24 cellular contexts compared by ENCODE assay signal in genomic region chr20:5160882-5161281, GRCh38. TPM values are rescaled to one million over a fixed set of nuclear protein-coding genes. Genes with fewer than 3 reads are reported as not detected.
A peak's percentile ranks its signal among the peaks of the same experiment; 100 is the strongest.
DNase-seq lines count a peak whose midpoint lies in the region; ATAC-seq, FAIRE-seq and TF ChIP-seq lines count a peak whose summit lies in the region.
"Had no signal": no experiment of that assay in that cellular context is flagged by ENCODE, and none has a peak within 500 bp of the region (broad histone marks: within the 10 kb centered on the region; RNA-seq: fewer than 3 reads in every experiment).

No MANE protein-coding gene starts in this region.

- H3K27ac ChIP-seq in A549 (peak overlapping the region; percentile 28 to 32; a peak in 5 of 6 replicates), OCI-LY3 (ENCODE audit: low read length) (no peak overlapping the region), K562 (ENCODE audit: extremely low read depth, low read depth, low read length) (no peak overlapping the region)
- H3K27ac ChIP-seq: ascending aorta, Peyer's patch, sigmoid colon, stomach, tibial artery, WERI-Rb-1 had no signal

- H3K27me3 ChIP-seq in OCI-LY3 (ENCODE audit: low read depth, low read length) (no peaks in the 10 kb centered on the region), K562 (ENCODE audit: control insufficient read depth in 2 of 2, insufficient read depth in 2 of 2, low read length in 2 of 2) (no peaks in the 10 kb centered on the region)
- H3K27me3 ChIP-seq: ascending aorta, Peyer's patch, sigmoid colon, stomach, tibial artery had no signal

- H4K20me1 ChIP-seq in OCI-LY3 (ENCODE audit: insufficient read depth, low read length) (peaks cover 41% of the 10 kb centered on the region), K562 (replicated peaks; ENCODE audit: control insufficient read depth, insufficient read depth, low read length) (peaks cover 8% of the 10 kb centered on the region; the same call in 1 of the 2 replicates)

- H3K9me1 ChIP-seq in K562 (ENCODE audit: control insufficient read depth, insufficient read depth, low read length), result no peaks in the 10 kb centered on the region

- peaks cover 72% of the 10 kb centered on the region for H3K79me2 ChIP-seq in OCI-LY3 (ENCODE audit: low read length)
- H3K79me2 ChIP-seq in K562 (ENCODE audit: control insufficient read depth, insufficient read depth, low read length), result peaks cover 14% of the 10 kb centered on the region

- intact Hi-C loops in K562 (cut with micrococcal nuclease), result no loop called here

- H3K36me3 Mint-ChIP-seq in activated CD4-positive, alpha-beta memory T cell treated with anti-CD3 and anti-CD28 coated beads, Interleukin-2, amount 10 ng/mL, durations not matched to agents 7 days and 5 days (ENCODE audit: low read depth), result peaks cover 14% of the 10 kb centered on the region

- H3K4me1 ChIP-seq in A549 (peaks cover 19% of the 10 kb centered on the region), OCI-LY3 (ENCODE audit: low read length) (peaks cover 41% of the 10 kb centered on the region), K562 (replicated peaks in 1 of 2; ENCODE audit: control insufficient read depth in 2 of 2, insufficient read depth in 2 of 2, low read length in 2 of 2) (no peaks in the 10 kb centered on the region; a peak in 3 of 5 replicates)

- H3K4me2 ChIP-seq in A549, result peak overlapping the region; percentile 8; the same call in 1 of the 3 replicates
- peak overlapping the region; percentile 10; the same call in 1 of the 2 replicates for H3K4me2 ChIP-seq in OCI-LY3 (ENCODE audit: low read length)
- H3K4me2 ChIP-seq in K562 (ENCODE audit: insufficient read depth, low read length), result no peak overlapping the region

- ATAC-seq in A549, result no peak
- ATAC-seq in K562, result no peak
- ATAC-seq in GM19035 (IDR thresholded peaks at IDR 0.05; ENCODE audit: unreplicated experiment), result no peak
- ATAC-seq in GM21528 (IDR thresholded peaks at IDR 0.05; ENCODE audit: low FRiP score, unreplicated experiment), result no peak
- ATAC-seq in GM19463 (IDR thresholded peaks at IDR 0.05; ENCODE audit: unreplicated experiment), result no peak

- peaks cover 25% of the 10 kb centered on the region for H3K4me1 Mint-ChIP-seq in activated CD4-positive, alpha-beta memory T cell treated with anti-CD3 and anti-CD28 coated beads, Interleukin-2, amount 10 ng/mL, durations not matched to agents 7 days and 5 days

- TF ChIP-seq RAD21 in A549 (conservative IDR thresholded peaks at IDR 0.05 in 1 of 2, IDR thresholded peaks at IDR 0.05 in 1 of 2), result no peak
- TF ChIP-seq RAD21 in K562 (CRISPR knock-in tag; conservative IDR thresholded peaks at IDR 0.05 in 1 of 2, IDR thresholded peaks at IDR 0.05 in 1 of 2), result no peak

- H3K4me3 ChIP-seq in A549 (no peak overlapping the region), OCI-LY3 (ENCODE audit: low read length) (no peak overlapping the region), K562 (no peak overlapping the region)
- H3K4me3 ChIP-seq: ascending aorta, lung, Peyer's patch, sigmoid colon, stomach, tibial artery had no signal

- BruUV-seq in K562 (replicated peaks; lab: Mats Ljungman, UMichigan), result no TSS peak

- H2AFZ ChIP-seq in OCI-LY3 (ENCODE audit: low read depth, low read length), result no peak overlapping the region
- no peak overlapping the region for H2AFZ ChIP-seq in K562 (ENCODE audit: low read depth, low read length)

- H3K9me3 ChIP-seq in A549 (no peaks in the 10 kb centered on the region), OCI-LY3 (ENCODE audit: insufficient read depth, low read length) (peaks cover 13% of the 10 kb centered on the region; the same call in 1 of the 2 replicates), K562 (replicated peaks; ENCODE audit: control insufficient read depth, insufficient read depth, low read depth, low read length) (no peaks in the 10 kb centered on the region)
- H3K9me3 ChIP-seq: ascending aorta, Peyer's patch, sigmoid colon, stomach, tibial artery had no signal

- in situ Hi-C loops in K562 (cut with MboI), result no loop called here

- TF ChIP-seq POLR2A in A549 (IDR thresholded peaks at IDR 0.05; ENCODE audit: low read length), result no peak
- no peak for TF ChIP-seq POLR2A in K562 (conservative IDR thresholded peaks at IDR 0.05)

- POLR2A ChIA-PET in A549 (lab: Yijun Ruan, JAX) (no interaction called here), K562 (lab: Yijun Ruan, JAX) (no interaction called here)
- POLR2A ChIA-PET in activated CD4-positive, alpha-beta memory T cell treated with anti-CD3 and anti-CD28 coated beads, Interleukin-2, amount 10 ng/mL, durations not matched to agents 7 days and 5 days (lab: Charles Lee), result no interaction called here

- peaks cover 17% of the 10 kb centered on the region for H3K36me3 ChIP-seq in OCI-LY3 (replicated peaks; ENCODE audit: low read depth, low read length)
- no peaks in the 10 kb centered on the region for H3K36me3 ChIP-seq in K562 (ENCODE audit: control insufficient read depth, insufficient read depth, low read length)
- H3K36me3 ChIP-seq: ascending aorta, Peyer's patch, sigmoid colon, stomach, tibial artery, WERI-Rb-1 had no signal

- H3K27ac Mint-ChIP-seq in activated CD4-positive, alpha-beta memory T cell treated with anti-CD3 and anti-CD28 coated beads, Interleukin-2, amount 10 ng/mL, durations not matched to agents 7 days and 5 days, result no peak overlapping the region
- H3K27ac Mint-ChIP-seq: activated T-helper 1 cell treated with anti-CD3 and anti-CD28 coated beads, Interleukin-12 subunit alpha, Interleukin-12 subunit beta, Interleukin-2, Interleukin-4 antibody, amounts not matched to agents 30 ng/mL and 10 ng/mL and 1 ng/mL, durations not matched to agents 14 hours and 24 hours and 36 hours; CD4-positive, alpha-beta T cell; nephron progenitor cell had no signal

- no peaks in the 10 kb centered on the region for H3K27me3 Mint-ChIP-seq in activated CD4-positive, alpha-beta memory T cell treated with anti-CD3 and anti-CD28 coated beads, Interleukin-2, amount 10 ng/mL, durations not matched to agents 7 days and 5 days
- H3K27me3 Mint-ChIP-seq: CD4-positive, alpha-beta T cell had no signal

- DNase-seq in A549 (ENCODE audit: low read depth in 1 of 2, low spot score in 1 of 2), result no peak
- peak; percentile 9 for DNase-seq in EH (ENCODE audit: low read depth)
- no peak for DNase-seq in K562 (ENCODE audit: extremely low read depth in 1 of 4, low spot score in 3 of 4)
- DNase-seq in activated CD4-positive, alpha-beta memory T cell treated with anti-CD3 and anti-CD28 coated beads, Interleukin-2, amount 10 ng/mL, durations not matched to agents 7 days and 5 days, result no peak
- DNase-seq: activated naive CD4-positive, alpha-beta T cell treated with anti-CD3 and anti-CD28 coated beads, Interleukin-2, amount 50 U/mL, for 16 hours; CD4-positive, alpha-beta T cell; dermis blood vessel endothelial cell; NCI-H82; nephron progenitor cell; Peyer's patch; sigmoid colon; stomach; T-helper 2 cell; tibial artery; WERI-Rb-1 had no signal

- CTCF ChIA-PET in A549 (lab: Yijun Ruan, JAX), result interaction anchor here (0.8 to 1.7 kb wide), 4 partner anchors 9 to 44 kb away, joined by 3 to 4 read pairs (median 3); partner anchors contain the start of gene CDS2
- CTCF ChIA-PET in K562 (lab: Yijun Ruan, JAX; ENCODE audit: low intra/inter-chr PET ratio), result no interaction called here
- CTCF ChIA-PET in activated CD4-positive, alpha-beta memory T cell treated with anti-CD3 and anti-CD28 coated beads, Interleukin-2, amount 10 ng/mL, durations not matched to agents 7 days and 5 days (lab: Charles Lee), result no interaction called here

- no peak overlapping the region for H3K4me3 Mint-ChIP-seq in activated CD4-positive, alpha-beta memory T cell treated with anti-CD3 and anti-CD28 coated beads, Interleukin-2, amount 10 ng/mL, durations not matched to agents 7 days and 5 days
- H3K4me3 Mint-ChIP-seq: activated T-helper 1 cell treated with anti-CD3 and anti-CD28 coated beads, Interleukin-12 subunit alpha, Interleukin-12 subunit beta, Interleukin-2, Interleukin-4 antibody, amounts not matched to agents 30 ng/mL and 10 ng/mL and 1 ng/mL, durations not matched to agents 14 hours and 24 hours and 36 hours; CD4-positive, alpha-beta T cell; nephron progenitor cell had no signal

- H3K9ac ChIP-seq in OCI-LY3 (ENCODE audit: low read length) (no peak overlapping the region), K562 (ENCODE audit: insufficient read depth in 1 of 2, low read depth in 2 of 2, low read length in 2 of 2) (no peak overlapping the region)

- TF ChIP-seq CTCF in A549 (IDR thresholded peaks at IDR 0.05) (no peak), OCI-LY3 (IDR thresholded peaks at IDR 0.05; ENCODE audit: low read depth, low read length) (no peak), K562 (IDR thresholded peaks at IDR 0.05 in 2 of 3, conservative IDR thresholded peaks at IDR 0.05 in 1 of 3; ENCODE audit: insufficient read depth in 2 of 3, low read depth in 1 of 3, low read length in 3 of 3) (no peak)

- no peak for TF ChIP-seq EP300 in A549 (IDR thresholded peaks at IDR 0.05)
- TF ChIP-seq EP300 in K562 (IDR thresholded peaks at IDR 0.05; ENCODE audit: low read length), result no peak

- FAIRE-seq in A549 (lab: Jason Lieb, UNC) (peak; percentile 84), K562 (lab: Jason Lieb, UNC) (no peak)
- FAIRE-seq: endometrium, keratinocyte had no signal

- H3K9me3 Mint-ChIP-seq in activated CD4-positive, alpha-beta memory T cell treated with anti-CD3 and anti-CD28 coated beads, Interleukin-2, amount 10 ng/mL, durations not matched to agents 7 days and 5 days, result no peaks in the 10 kb centered on the region
- H3K9me3 Mint-ChIP-seq: activated T-helper 1 cell treated with anti-CD3 and anti-CD28 coated beads, Interleukin-12 subunit alpha, Interleukin-12 subunit beta, Interleukin-2, Interleukin-4 antibody, amounts not matched to agents 30 ng/mL and 10 ng/mL and 1 ng/mL, durations not matched to agents 14 hours and 24 hours and 36 hours; CD4-positive, alpha-beta T cell; nephron progenitor cell had no signal

RNA-seq across cellular contexts. Expression of gene CDS2, which starts 34.1 kb away (rescaled TPM):
- polyA plus RNA-seq in A549 (2011; rRNA removed), result 106 and 128 TPM in 2 replicates
- 26.2 and 34.1 TPM in 2 replicates for polyA plus RNA-seq in A549 (2012; cell fraction: cytosol; rRNA removed)
- polyA plus RNA-seq in A549 (2012; cell fraction: nucleus; rRNA removed), result 13.9 and 27.4 TPM in 2 replicates
- 34.0 to 44.0 TPM (median 37.4 TPM) in 3 replicates for polyA plus RNA-seq in A549 (2017; fragmentation: RNase III; extraction: RNeasy Plus Mini Kit Qiagen cat#74134 plus additional on column Dnase treatment)
- 100 TPM in 2 replicates for polyA minus RNA-seq in A549 (2011; rRNA and poly(A)+ RNA removed)
- total RNA-seq in K562 (2011; cell fraction: chromatin; rRNA removed; ENCODE audit: low replicate concordance), result 41.3 and 44.5 TPM in 2 replicates
- total RNA-seq in K562 (2011; cell fraction: nucleolus; rRNA removed), result 19.3 and 21.8 TPM in 2 replicates
- 30.9 and 45.0 TPM in 2 replicates for total RNA-seq in K562 (2011; cell fraction: nucleoplasm; rRNA removed)
- total RNA-seq in K562 (2014; rRNA removed), result 6.2 and 6.4 TPM in 2 replicates
- 13.6 and 15.5 TPM in 2 replicates for total RNA-seq in K562 (2014; rRNA removed; fragmentation: Illumina TruSeq; extraction: Trizol)
- 10.5 TPM in 2 replicates for total RNA-seq in K562 (2015; rRNA removed; fragmentation: Illumina TruSeq; extraction: Trizol)
- total RNA-seq in K562 (2021), result 20.3 and 21.8 TPM in 2 replicates
- polyA plus RNA-seq in K562 (2011; rRNA removed), result 46.4 and 57.7 TPM in 2 replicates
- polyA plus RNA-seq in K562 (2011; cell fraction: cytosol; rRNA removed), result 16.8 and 46.9 TPM in 2 replicates
- 36.9 and 101 TPM in 2 replicates for polyA plus RNA-seq in K562 (2011; cell fraction: nucleus; rRNA removed)
- polyA plus RNA-seq in K562 (2012), result 7.8 and 9.2 TPM in 2 replicates
- 15.5 and 19.0 TPM in 2 replicates for polyA plus RNA-seq in K562 (2014; fragmentation: Illumina TruSeq; extraction: Trizol)
- 10 to 100 TPM in 1 of 2 experiments, 1 to 10 TPM in 1; 8.7 to 12.2 TPM for polyA plus RNA-seq in K562 (2014; fragmentation: Nextera tagmentation; extraction: Ambion mirVana)
- 8.2 and 11.7 TPM in 2 replicates for polyA plus RNA-seq in K562 (2014; rRNA removed)
- polyA minus RNA-seq in K562 (2011; rRNA and poly(A)+ RNA removed), result 36.8 and 50.8 TPM in 2 replicates
- polyA minus RNA-seq in K562 (2011; cell fraction: cytosol; rRNA and poly(A)+ RNA removed), result 8.2 and 9.3 TPM in 2 replicates
- 7.0 and 17.4 TPM in 2 replicates for polyA minus RNA-seq in K562 (2011; cell fraction: nucleus; rRNA and poly(A)+ RNA removed)
- total RNA-seq in activated CD4-positive, alpha-beta memory T cell treated with anti-CD3 and anti-CD28 coated beads, Interleukin-2, amount 10 ng/mL, durations not matched to agents 7 days and 5 days, result 10 to 100 TPM; 67.4 to 68.2 TPM

RNA-seq across cellular contexts. Expression of gene PCNA, which starts 41.1 kb away (rescaled TPM):
- polyA plus RNA-seq in A549 (2011; rRNA removed), result 388 and 450 TPM in 2 replicates
- polyA plus RNA-seq in A549 (2012; cell fraction: cytosol; rRNA removed), result 552 and 561 TPM in 2 replicates
- 882 and 940 TPM in 2 replicates for polyA plus RNA-seq in A549 (2012; cell fraction: nucleus; rRNA removed)
- polyA plus RNA-seq in A549 (2017; fragmentation: RNase III; extraction: RNeasy Plus Mini Kit Qiagen cat#74134 plus additional on column Dnase treatment), result 431 to 445 TPM (median 440 TPM) in 3 replicates
- 260 and 279 TPM in 2 replicates for polyA minus RNA-seq in A549 (2011; rRNA and poly(A)+ RNA removed)
- 32.9 and 36.9 TPM in 2 replicates for total RNA-seq in K562 (2011; cell fraction: chromatin; rRNA removed; ENCODE audit: low replicate concordance)
- total RNA-seq in K562 (2011; cell fraction: nucleolus; rRNA removed), result 46.0 and 52.1 TPM in 2 replicates
- 33.4 and 36.0 TPM in 2 replicates for total RNA-seq in K562 (2011; cell fraction: nucleoplasm; rRNA removed)
- 213 and 229 TPM in 2 replicates for total RNA-seq in K562 (2014; rRNA removed)
- total RNA-seq in K562 (2014; rRNA removed; fragmentation: Illumina TruSeq; extraction: Trizol), result 291 and 319 TPM in 2 replicates
- total RNA-seq in K562 (2015; rRNA removed; fragmentation: Illumina TruSeq; extraction: Trizol), result 283 and 298 TPM in 2 replicates
- 227 and 251 TPM in 2 replicates for total RNA-seq in K562 (2021)
- 298 and 318 TPM in 2 replicates for polyA plus RNA-seq in K562 (2011; rRNA removed)
- polyA plus RNA-seq in K562 (2011; cell fraction: cytosol; rRNA removed), result 450 and 565 TPM in 2 replicates
- 86.9 and 141 TPM in 2 replicates for polyA plus RNA-seq in K562 (2011; cell fraction: nucleus; rRNA removed)
- polyA plus RNA-seq in K562 (2012), result 224 and 242 TPM in 2 replicates
- 254 and 287 TPM in 2 replicates for polyA plus RNA-seq in K562 (2014; fragmentation: Illumina TruSeq; extraction: Trizol)
- polyA plus RNA-seq in K562 (2014; fragmentation: Nextera tagmentation; extraction: Ambion mirVana), result 100 to 1,000 TPM; 352 to 390 TPM
- 286 and 294 TPM in 2 replicates for polyA plus RNA-seq in K562 (2014; rRNA removed)
- 272 and 279 TPM in 2 replicates for polyA minus RNA-seq in K562 (2011; rRNA and poly(A)+ RNA removed)
- 236 and 281 TPM in 2 replicates for polyA minus RNA-seq in K562 (2011; cell fraction: cytosol; rRNA and poly(A)+ RNA removed)
- 36.2 and 75.8 TPM in 2 replicates for polyA minus RNA-seq in K562 (2011; cell fraction: nucleus; rRNA and poly(A)+ RNA removed)
- total RNA-seq in activated CD4-positive, alpha-beta memory T cell treated with anti-CD3 and anti-CD28 coated beads, Interleukin-2, amount 10 ng/mL, durations not matched to agents 7 days and 5 days, result 100 to 1,000 TPM; 413 to 415 TPM

RNA-seq across cellular contexts. Expression of gene TMEM230, which starts 48.0 kb away (rescaled TPM):
- polyA plus RNA-seq in A549 (2011; rRNA removed) (276 and 284 TPM in 2 replicates), A549 (2017; fragmentation: RNase III; extraction: RNeasy Plus Mini Kit Qiagen cat#74134 plus additional on column Dnase treatment) (99.9 to 106 TPM (median 105 TPM) in 3 replicates), K562 (2011; rRNA removed) (86.1 and 102 TPM in 2 replicates), K562 (2014; fragmentation: Illumina TruSeq; extraction: Trizol) (80.3 and 82.7 TPM in 2 replicates), K562 (2014; fragmentation: Nextera tagmentation; extraction: Ambion mirVana) (10 to 100 TPM; 21.8 to 30.7 TPM), K562 (2014; rRNA removed) (71.1 and 104 TPM in 2 replicates)
- 99.5 and 123 TPM in 2 replicates for polyA plus RNA-seq in A549 (2012; cell fraction: cytosol; rRNA removed)
- polyA plus RNA-seq in A549 (2012; cell fraction: nucleus; rRNA removed), result 27.3 and 47.4 TPM in 2 replicates
- polyA minus RNA-seq in A549 (2011; rRNA and poly(A)+ RNA removed), result 67.7 and 90.9 TPM in 2 replicates
- total RNA-seq in K562 (2011; cell fraction: chromatin; rRNA removed; ENCODE audit: low replicate concordance), result 22.6 and 31.4 TPM in 2 replicates
- 19.6 and 20.3 TPM in 2 replicates for total RNA-seq in K562 (2011; cell fraction: nucleolus; rRNA removed)
- total RNA-seq in K562 (2011; cell fraction: nucleoplasm; rRNA removed), result 42.7 and 76.0 TPM in 2 replicates
- total RNA-seq in K562 (2014; rRNA removed) (73.4 and 76.2 TPM in 2 replicates), K562 (2014; rRNA removed; fragmentation: Illumina TruSeq; extraction: Trizol) (62.3 and 68.0 TPM in 2 replicates), K562 (2015; rRNA removed; fragmentation: Illumina TruSeq; extraction: Trizol) (61.5 and 67.1 TPM in 2 replicates), K562 (2021) (50.7 and 53.8 TPM in 2 replicates)
- 69.4 and 114 TPM in 2 replicates for polyA plus RNA-seq in K562 (2011; cell fraction: cytosol; rRNA removed)
- 32.8 and 53.9 TPM in 2 replicates for polyA plus RNA-seq in K562 (2011; cell fraction: nucleus; rRNA removed)
- 64.6 and 69.2 TPM in 2 replicates for polyA plus RNA-seq in K562 (2012)
- 34.2 and 44.7 TPM in 2 replicates for polyA minus RNA-seq in K562 (2011; rRNA and poly(A)+ RNA removed)
- 22.7 and 31.1 TPM in 2 replicates for polyA minus RNA-seq in K562 (2011; cell fraction: cytosol; rRNA and poly(A)+ RNA removed)
- 7.5 and 15.0 TPM in 2 replicates for polyA minus RNA-seq in K562 (2011; cell fraction: nucleus; rRNA and poly(A)+ RNA removed)
- 10 to 100 TPM; 71.2 to 73.3 TPM for total RNA-seq in activated CD4-positive, alpha-beta memory T cell treated with anti-CD3 and anti-CD28 coated beads, Interleukin-2, amount 10 ng/mL, durations not matched to agents 7 days and 5 days

Comparison
In these comparisons a context has a peak if more than half of its experiments do, and no peak if none do; other contexts are left out.
1. H3K27ac ChIP-seq: peak in A549 (2 of 2); none in OCI-LY3 (single experiment) and K562 (single experiment).
2. Of the 35 proteins assayed by ChIP-seq in both K562 and A549: peak only in K562: none; only in A549: none; in both: MAFK; in neither: 34.